In the genomic region with DNA sequence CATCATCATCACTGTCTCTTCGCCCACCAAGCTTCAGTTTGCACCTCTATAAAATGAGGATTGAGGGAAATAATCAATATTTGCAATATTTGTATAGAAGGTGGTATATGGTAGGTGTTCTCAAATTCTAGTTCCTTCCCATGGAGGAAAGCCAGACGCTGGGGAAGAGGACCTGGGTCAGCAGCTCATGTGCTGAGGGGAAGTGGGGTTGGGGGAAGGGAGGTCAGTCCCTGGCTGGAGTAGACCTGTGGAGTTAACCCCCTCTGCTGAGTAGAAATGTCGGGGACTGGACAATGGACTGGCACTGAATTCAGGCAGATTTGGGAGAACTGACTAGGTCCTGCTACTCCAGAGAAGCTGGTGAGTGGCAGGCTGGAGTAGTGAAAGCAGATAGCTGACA, we compare ENCODE assay signal across 3 cellular contexts.
TF ChIP-seq lines count a peak whose summit lies in the region.

No MANE protein-coding gene starts in this region.

TF ChIP-seq in SK-N-SH, 30 proteins besides CTCF, POLR2A, EP300 and RAD21:
- TF ChIP-seq SIN3A (IDR thresholded peaks at IDR 0.05; ENCODE audit: borderline replicate concordance, low read depth, low read length) = no peak
- TF ChIP-seq CHD2 (IDR thresholded peaks at IDR 0.05; ENCODE audit: low read length, partially characterized antibody) = no peak
- no peak for TF ChIP-seq GATA2 (CRISPR knock-in tag; IDR thresholded peaks at IDR 0.05)
- TF ChIP-seq RFX5 (IDR thresholded peaks at IDR 0.05; ENCODE audit: low read length) = no peak
- TF ChIP-seq TCF12 (IDR thresholded peaks at IDR 0.05) = no peak
- TF ChIP-seq NFIC (IDR thresholded peaks at IDR 0.05; ENCODE audit: borderline replicate concordance) = no peak
- TF ChIP-seq GABPA (IDR thresholded peaks at IDR 0.05; ENCODE audit: low read depth) = no peak
- TF ChIP-seq FOXJ3 (CRISPR knock-in tag; IDR thresholded peaks at IDR 0.05) = no peak
- no peak for TF ChIP-seq TEAD4 (IDR thresholded peaks at IDR 0.05; ENCODE audit: borderline replicate concordance, insufficient read depth)
- TF ChIP-seq ELF1 (IDR thresholded peaks at IDR 0.05) = no peak
- TF ChIP-seq, protein P1, sequence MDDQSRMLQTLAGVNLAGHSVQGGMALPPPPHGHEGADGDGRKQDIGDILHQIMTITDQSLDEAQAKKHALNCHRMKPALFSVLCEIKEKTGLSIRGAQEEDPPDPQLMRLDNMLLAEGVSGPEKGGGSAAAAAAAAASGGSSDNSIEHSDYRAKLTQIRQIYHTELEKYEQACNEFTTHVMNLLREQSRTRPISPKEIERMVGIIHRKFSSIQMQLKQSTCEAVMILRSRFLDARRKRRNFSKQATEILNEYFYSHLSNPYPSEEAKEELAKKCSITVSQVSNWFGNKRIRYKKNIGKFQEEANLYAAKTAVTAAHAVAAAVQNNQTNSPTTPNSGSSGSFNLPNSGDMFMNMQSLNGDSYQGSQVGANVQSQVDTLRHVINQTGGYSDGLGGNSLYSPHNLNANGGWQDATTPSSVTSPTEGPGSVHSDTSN (IDR thresholded peaks at IDR 0.05) = no peak
- TF ChIP-seq, protein P2, sequence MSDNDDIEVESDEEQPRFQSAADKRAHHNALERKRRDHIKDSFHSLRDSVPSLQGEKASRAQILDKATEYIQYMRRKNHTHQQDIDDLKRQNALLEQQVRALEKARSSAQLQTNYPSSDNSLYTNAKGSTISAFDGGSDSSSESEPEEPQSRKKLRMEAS (IDR thresholded peaks at IDR 0.05; ENCODE audit: low read depth) = no peak
- TF ChIP-seq TAF1 (IDR thresholded peaks at IDR 0.05; ENCODE audit: borderline replicate concordance, low read depth, low read length) = no peak
- TF ChIP-seq RXRA (IDR thresholded peaks at IDR 0.05; ENCODE audit: borderline replicate concordance, low read depth) = no peak
- TF ChIP-seq, protein P3, sequence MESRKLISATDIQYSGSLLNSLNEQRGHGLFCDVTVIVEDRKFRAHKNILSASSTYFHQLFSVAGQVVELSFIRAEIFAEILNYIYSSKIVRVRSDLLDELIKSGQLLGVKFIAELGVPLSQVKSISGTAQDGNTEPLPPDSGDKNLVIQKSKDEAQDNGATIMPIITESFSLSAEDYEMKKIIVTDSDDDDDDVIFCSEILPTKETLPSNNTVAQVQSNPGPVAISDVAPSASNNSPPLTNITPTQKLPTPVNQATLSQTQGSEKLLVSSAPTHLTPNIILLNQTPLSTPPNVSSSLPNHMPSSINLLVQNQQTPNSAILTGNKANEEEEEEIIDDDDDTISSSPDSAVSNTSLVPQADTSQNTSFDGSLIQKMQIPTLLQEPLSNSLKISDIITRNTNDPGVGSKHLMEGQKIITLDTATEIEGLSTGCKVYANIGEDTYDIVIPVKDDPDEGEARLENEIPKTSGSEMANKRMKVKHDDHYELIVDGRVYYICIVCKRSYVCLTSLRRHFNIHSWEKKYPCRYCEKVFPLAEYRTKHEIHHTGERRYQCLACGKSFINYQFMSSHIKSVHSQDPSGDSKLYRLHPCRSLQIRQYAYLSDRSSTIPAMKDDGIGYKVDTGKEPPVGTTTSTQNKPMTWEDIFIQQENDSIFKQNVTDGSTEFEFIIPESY (IDR thresholded peaks at IDR 0.05; ENCODE audit: borderline replicate concordance, low read depth) = no peak
- TF ChIP-seq, protein P4, sequence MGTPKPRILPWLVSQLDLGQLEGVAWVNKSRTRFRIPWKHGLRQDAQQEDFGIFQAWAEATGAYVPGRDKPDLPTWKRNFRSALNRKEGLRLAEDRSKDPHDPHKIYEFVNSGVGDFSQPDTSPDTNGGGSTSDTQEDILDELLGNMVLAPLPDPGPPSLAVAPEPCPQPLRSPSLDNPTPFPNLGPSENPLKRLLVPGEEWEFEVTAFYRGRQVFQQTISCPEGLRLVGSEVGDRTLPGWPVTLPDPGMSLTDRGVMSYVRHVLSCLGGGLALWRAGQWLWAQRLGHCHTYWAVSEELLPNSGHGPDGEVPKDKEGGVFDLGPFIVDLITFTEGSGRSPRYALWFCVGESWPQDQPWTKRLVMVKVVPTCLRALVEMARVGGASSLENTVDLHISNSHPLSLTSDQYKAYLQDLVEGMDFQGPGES (IDR thresholded peaks at IDR 0.05; ENCODE audit: low read depth, low read length) = no peak
- TF ChIP-seq EZH2phosphoT487 (IDR thresholded peaks at IDR 0.05; ENCODE audit: borderline replicate concordance, low read depth) = no peak
- no peak for TF ChIP-seq SMC3 (IDR thresholded peaks at IDR 0.05; ENCODE audit: low read depth, low read length)
- TF ChIP-seq YY1 (IDR thresholded peaks at IDR 0.05; ENCODE audit: low read depth) = no peak
- no peak for TF ChIP-seq JUND (IDR thresholded peaks at IDR 0.05)

TF ChIP-seq in SK-N-SH treated with all-trans-retinoic acid at 6 μM for 48 hours, 23 proteins besides CTCF, POLR2A, EP300 and RAD21:
- TF ChIP-seq TOX (CRISPR knock-in tag; IDR thresholded peaks at IDR 0.05; ENCODE audit: borderline replicate concordance) = no peak
- TF ChIP-seq ISL1 (CRISPR knock-in tag; IDR thresholded peaks at IDR 0.05) = no peak
- TF ChIP-seq, protein P5, sequence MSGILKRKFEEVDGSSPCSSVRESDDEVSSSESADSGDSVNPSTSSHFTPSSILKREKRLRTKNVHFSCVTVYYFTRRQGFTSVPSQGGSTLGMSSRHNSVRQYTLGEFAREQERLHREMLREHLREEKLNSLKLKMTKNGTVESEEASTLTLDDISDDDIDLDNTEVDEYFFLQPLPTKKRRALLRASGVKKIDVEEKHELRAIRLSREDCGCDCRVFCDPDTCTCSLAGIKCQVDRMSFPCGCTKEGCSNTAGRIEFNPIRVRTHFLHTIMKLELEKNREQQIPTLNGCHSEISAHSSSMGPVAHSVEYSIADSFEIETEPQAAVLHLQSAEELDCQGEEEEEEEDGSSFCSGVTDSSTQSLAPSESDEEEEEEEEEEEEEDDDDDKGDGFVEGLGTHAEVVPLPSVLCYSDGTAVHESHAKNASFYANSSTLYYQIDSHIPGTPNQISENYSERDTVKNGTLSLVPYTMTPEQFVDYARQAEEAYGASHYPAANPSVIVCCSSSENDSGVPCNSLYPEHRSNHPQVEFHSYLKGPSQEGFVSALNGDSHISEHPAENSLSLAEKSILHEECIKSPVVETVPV (CRISPR knock-in tag; IDR thresholded peaks at IDR 0.05) = no peak
- TF ChIP-seq ARNTL (CRISPR knock-in tag; IDR thresholded peaks at IDR 0.05; ENCODE audit: borderline replicate concordance, low read depth) = no peak
- TF ChIP-seq ZNF8 (CRISPR knock-in tag; IDR thresholded peaks at IDR 0.05) = no peak
- TF ChIP-seq OSR1 (CRISPR knock-in tag; IDR thresholded peaks at IDR 0.05) = no peak
- TF ChIP-seq ESRRG (CRISPR knock-in tag; IDR thresholded peaks at IDR 0.05) = no peak
- no peak for TF ChIP-seq ZFP3 (CRISPR knock-in tag; IDR thresholded peaks at IDR 0.05)

TF ChIP-seq in HepG2, 621 proteins besides CTCF, POLR2A, EP300 and RAD21:
- TF ChIP-seq ISL2 (CRISPR knock-in tag; IDR thresholded peaks at IDR 0.05) = no peak
- peak; percentile 45 for TF ChIP-seq CREB1 (IDR thresholded peaks at IDR 0.05)
- no peak for TF ChIP-seq CREB1 (CRISPR knock-in tag; IDR thresholded peaks at IDR 0.05)
